9 cellular contexts compared by ENCODE assay signal in the genomic region with DNA sequence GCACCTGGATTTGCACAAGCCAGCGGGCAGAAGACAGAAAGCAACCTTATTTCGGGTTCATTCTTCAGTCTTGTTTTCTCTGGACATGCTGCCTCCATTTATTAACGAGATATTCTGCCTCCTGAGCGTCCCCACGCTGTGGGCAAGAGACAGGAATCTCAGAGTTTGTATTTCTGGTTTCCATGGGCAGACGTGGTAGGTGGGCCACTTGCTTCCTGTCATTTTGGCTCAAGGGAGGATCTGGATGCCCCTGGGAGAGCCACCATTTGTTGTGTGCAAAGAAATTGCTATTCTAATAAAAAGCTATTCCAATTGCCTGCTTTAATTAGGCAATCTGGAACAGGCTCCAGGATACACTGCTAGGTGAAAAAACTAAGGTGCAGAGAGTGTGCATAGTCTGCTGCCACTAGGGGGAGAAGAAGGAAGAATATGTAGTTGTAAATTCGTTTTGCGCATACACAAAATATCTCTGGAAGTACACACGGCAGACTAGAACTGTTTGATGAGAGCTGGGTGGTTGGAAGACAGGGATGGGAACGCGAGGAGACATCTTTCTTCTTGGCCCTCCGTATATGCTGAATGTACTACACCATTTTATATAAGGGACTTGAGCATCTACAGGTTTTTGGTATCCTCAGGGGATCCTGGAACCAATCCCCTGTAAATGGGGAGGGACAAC. TPM values are rescaled to one million over a fixed set of nuclear protein-coding genes. Genes with fewer than 3 reads are reported as not detected.
A peak's percentile ranks its signal among the peaks of the same experiment; 100 is the strongest.
DNase-seq lines count a peak whose midpoint lies in the region; ATAC-seq, FAIRE-seq and TF ChIP-seq lines count a peak whose summit lies in the region.
"Had no signal": no experiment of that assay in that cellular context is flagged by ENCODE, and none has a peak within 500 bp of the region (broad histone marks: within the 10 kb centered on the region; RNA-seq: fewer than 3 reads in every experiment).

No MANE protein-coding gene starts in this region.

- H3K4me1 ChIP-seq in OCI-LY1 (ENCODE audit: insufficient read depth, low read length, severe bottlenecking) = no peaks in the 10 kb centered on the region
- H3K4me1 ChIP-seq in mammary epithelial cell (ENCODE audit: insufficient read depth, low read length) = no peaks in the 10 kb centered on the region
- H3K4me1 ChIP-seq in liver (ENCODE audit: control insufficient read depth in 4 of 4, insufficient read depth in 4 of 4, low read length in 3 of 4) = peaks cover 0 to 2% (median 0%) of the 10 kb centered on the region in 4 donors

- BruUV-seq in mammary epithelial cell (replicated peaks; lab: Mats Ljungman, UMichigan) = no TSS peak

- H3K27me3 ChIP-seq in OCI-LY1 (ENCODE audit: insufficient read depth, low read length) (no peaks in the 10 kb centered on the region), mammary epithelial cell (ENCODE audit: insufficient read depth, low read length) (peaks cover 1% of the 10 kb centered on the region), liver (ENCODE audit: control insufficient read depth in 4 of 4, insufficient read depth in 4 of 4, low read length in 3 of 4) (no peaks in the 10 kb centered on the region)

- DNase-seq in 8988T (peak; percentile 37), G401 (ENCODE audit: low spot score) (peak; percentile 76), HS-27A (ENCODE audit: low read depth) (peak; percentile 19), mammary epithelial cell (peak; percentile 37), GM19239 (ENCODE audit: insufficient read length, low spot score) (no peak)

- no peak for FAIRE-seq in GM19239 (lab: Jason Lieb, UNC)

- no peaks in the 10 kb centered on the region for H3F3A ChIP-seq in OCI-LY1 (ENCODE audit: insufficient read depth, low read length)

- H3K27ac ChIP-seq in OCI-LY1 (ENCODE audit: low read depth, low read length, poor library complexity, severe bottlenecking) (no peak overlapping the region), mammary epithelial cell (ENCODE audit: insufficient read depth, low read depth, low read length) (no peak overlapping the region), liver (ENCODE audit: low read depth in 1 of 2, low read length in 2 of 2) (no peak overlapping the region)

- intact Hi-C loops in mammary epithelial cell (cut with micrococcal nuclease) = loop anchor here (1.0 kb wide), 2 partner anchors 153 to 199 kb away; no protein-coding TSS in a partner anchor

- H3K9me2 ChIP-seq in OCI-LY1 (ENCODE audit: low read depth, low read length) = no peaks in the 10 kb centered on the region

- H3K79me2 ChIP-seq in OCI-LY1 (ENCODE audit: insufficient read depth, low read length) (no peaks in the 10 kb centered on the region), mammary epithelial cell (ENCODE audit: insufficient read depth, low read length) (no peaks in the 10 kb centered on the region)

- CTCF ChIA-PET in mammary epithelial cell (lab: Charles Lee; ENCODE audit: low non-redundant PET) = interaction anchor here (0.5 to 0.6 kb wide), 2 partner anchors 13 to 80 kb away, joined by 3 to 4 read pairs; no protein-coding TSS in a partner anchor

- no peak overlapping the region for H3K4me2 ChIP-seq in OCI-LY1 (ENCODE audit: low read length)
- no peak overlapping the region for H3K4me2 ChIP-seq in mammary epithelial cell (ENCODE audit: insufficient read depth, low read depth, low read length)

- no peak for ATAC-seq in HG03521 (IDR thresholded peaks at IDR 0.05; ENCODE audit: unreplicated experiment)

- H3K36me3 ChIP-seq in OCI-LY1 (ENCODE audit: insufficient read depth, low read length) = no peaks in the 10 kb centered on the region
- H3K36me3 ChIP-seq in mammary epithelial cell (ENCODE audit: insufficient read depth, low read length) = no peaks in the 10 kb centered on the region
- no peaks in the 10 kb centered on the region for H3K36me3 ChIP-seq in liver (ENCODE audit: control insufficient read depth in 4 of 4, insufficient read depth in 3 of 4, low read depth in 1 of 4, low read length in 3 of 4)

- TF ChIP-seq CTCF in OCI-LY1 (IDR thresholded peaks at IDR 0.05; ENCODE audit: low read length) = peak; percentile 81
- peak; percentile 75 to 80 for TF ChIP-seq CTCF in mammary epithelial cell (conservative IDR thresholded peaks at IDR 0.05 in 1 of 2, IDR thresholded peaks at IDR 0.05 in 1 of 2; ENCODE audit: extremely low read depth in 1 of 2, insufficient read depth in 1 of 2, low read depth in 1 of 2, low read length in 2 of 2)
- TF ChIP-seq CTCF in liver (IDR thresholded peaks at IDR 0.05; ENCODE audit: low read depth, low read length, missing input control) = peak; percentile 90

- H3K4me3 ChIP-seq in OCI-LY1 (ENCODE audit: low read depth, low read length, poor library complexity, severe bottlenecking) = no peak overlapping the region
- H3K4me3 ChIP-seq in mammary epithelial cell (replicated peaks in 1 of 3; ENCODE audit: insufficient read depth in 1 of 3, low read depth in 2 of 3, low read length in 3 of 3) = no peak overlapping the region
- H3K4me3 ChIP-seq in liver (ENCODE audit: low read depth in 1 of 3, low read length in 3 of 3) = no peak overlapping the region

- 17% methylated on average over 11 of the region's 12 CpGs for WGBS in mammary epithelial cell (ENCODE audit: low coverage, missing lambda C conversion rate)
- 42% methylated on average over 12 of the region's 12 CpGs for WGBS in liver

- peak; percentile 89 to 94 for TF ChIP-seq RAD21 in liver (IDR thresholded peaks at IDR 0.05)

- H3K9ac ChIP-seq in OCI-LY1 (ENCODE audit: low read length) = no peak overlapping the region
- no peak overlapping the region for H3K9ac ChIP-seq in mammary epithelial cell (ENCODE audit: insufficient read depth, low read length)
- no peak overlapping the region for H3K9ac ChIP-seq in liver (ENCODE audit: low read depth in 1 of 2, low read length in 2 of 2)

- dilution Hi-C loops in mammary epithelial cell (cut with HindIII; ENCODE audit: low sequenced_read_pairs) = no loop called here

- no peaks in the 10 kb centered on the region for H4K20me1 ChIP-seq in OCI-LY1 (ENCODE audit: insufficient read depth, low read length)
- no peaks in the 10 kb centered on the region for H4K20me1 ChIP-seq in mammary epithelial cell (ENCODE audit: insufficient read depth, low read length)

- no peak overlapping the region for H2AFZ ChIP-seq in OCI-LY1 (ENCODE audit: low read length)
- H2AFZ ChIP-seq in mammary epithelial cell (ENCODE audit: low read depth, low read length) = no peak overlapping the region

- in situ Hi-C loops in G401 (cut with HindIII; ENCODE audit: low sequenced_read_pairs) (no loop called here), mammary epithelial cell (cut with MboI; ENCODE audit: low sequenced_read_pairs in 2 of 2) (loop anchor here (5.0 to 10.0 kb wide), 2 partner anchors 148 to 155 kb away; no protein-coding TSS in a partner anchor)

- no peaks in the 10 kb centered on the region for H3K9me3 ChIP-seq in OCI-LY1 (ENCODE audit: low read length)
- H3K9me3 ChIP-seq in mammary epithelial cell (replicated peaks; ENCODE audit: insufficient read depth, low read length) = no peaks in the 10 kb centered on the region
- H3K9me3 ChIP-seq in liver (ENCODE audit: control insufficient read depth in 4 of 4, low read length in 3 of 4) = no peaks in the 10 kb centered on the region

TF ChIP-seq in liver, 16 proteins besides CTCF, POLR2A, EP300 and RAD21:
- no peak for TF ChIP-seq HNF4G (IDR thresholded peaks at IDR 0.05)
- no peak for TF ChIP-seq RXRA (IDR thresholded peaks at IDR 0.05)
- TF ChIP-seq, protein P1, sequence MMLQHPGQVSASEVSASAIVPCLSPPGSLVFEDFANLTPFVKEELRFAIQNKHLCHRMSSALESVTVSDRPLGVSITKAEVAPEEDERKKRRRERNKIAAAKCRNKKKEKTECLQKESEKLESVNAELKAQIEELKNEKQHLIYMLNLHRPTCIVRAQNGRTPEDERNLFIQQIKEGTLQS (IDR thresholded peaks at IDR 0.05) = no peak
- TF ChIP-seq NR2F2 (IDR thresholded peaks at IDR 0.05) = no peak
- no peak for TF ChIP-seq REST (IDR thresholded peaks at IDR 0.05)
- TF ChIP-seq, protein P2, sequence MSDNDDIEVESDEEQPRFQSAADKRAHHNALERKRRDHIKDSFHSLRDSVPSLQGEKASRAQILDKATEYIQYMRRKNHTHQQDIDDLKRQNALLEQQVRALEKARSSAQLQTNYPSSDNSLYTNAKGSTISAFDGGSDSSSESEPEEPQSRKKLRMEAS (IDR thresholded peaks at IDR 0.05) = no peak

RNA-seq across cellular contexts. Expression of gene SLC16A10, which starts 30.1 kb away (rescaled TPM):
- 3.7 and 4.2 TPM in 2 replicates for total RNA-seq in G401 (2014; rRNA removed; shearing (Covaris generic))
- not detected for total RNA-seq in mammary epithelial cell
- polyA plus RNA-seq in mammary epithelial cell = 0.08 TPM
- not detected for polyA minus RNA-seq in mammary epithelial cell
- 10 to 100 TPM; 11.0 to 16.7 TPM for total RNA-seq in liver
- 1 to 10 TPM; 1.8 to 5.8 TPM for polyA plus RNA-seq in liver
- total RNA-seq: glomerular endothelial cell had no signal
